ENCODE assay signal across 8 cellular contexts in genomic region chr3:152596833-152597274, GRCh38.
A peak's percentile ranks its signal among the peaks of the same experiment; 100 is the strongest.
DNase-seq lines count a peak whose midpoint lies in the region; ATAC-seq, FAIRE-seq and TF ChIP-seq lines count a peak whose summit lies in the region.
"Not testable (repeated sequence)": the region's sequence is repeated elsewhere in the genome, so short reads cannot be mapped to it uniquely, and the experiment has no call there.

No MANE protein-coding gene starts in this region.

- H3K27me3 Mint-ChIP-seq in CD8-positive, alpha-beta memory T cell, result peaks cover 0 to 12% of the 10 kb centered on the region in 2 donors
- not testable (repeated sequence) for H3K27me3 Mint-ChIP-seq in astrocyte (ENCODE audit: low read depth, unreplicated experiment); nephron progenitor cell (ENCODE audit: low read depth, poor library complexity)

- POLR2A ChIA-PET in CD8-positive, alpha-beta memory T cell (lab: Charles Lee), result interaction anchor here (1.2 kb wide), 1 partner anchor 12 kb away, joined by 3 read pairs; no protein-coding TSS in a partner anchor

- H3F3A ChIP-seq in smooth muscle cell (ENCODE audit: low read depth), result not testable (repeated sequence)

- not testable (repeated sequence) for H4K20me1 ChIP-seq in Karpas-422 (ENCODE audit: insufficient read depth, low read depth, low read length); astrocyte (ENCODE audit: insufficient read depth, low read length); smooth muscle cell (ENCODE audit: low read depth)

- TF ChIP-seq POLR2A in esophagus squamous epithelium (IDR thresholded peaks at IDR 0.05); right lobe of liver (IDR thresholded peaks at IDR 0.05): not testable (repeated sequence)

- not testable (repeated sequence) for TF ChIP-seq CTCF in astrocyte (IDR thresholded peaks at IDR 0.05; ENCODE audit: insufficient read depth, low read depth, low read length); esophagus squamous epithelium (IDR thresholded peaks at IDR 0.05); right lobe of liver (IDR thresholded peaks at IDR 0.05); nephron progenitor cell (IDR thresholded peaks at IDR 0.05); smooth muscle cell (IDR thresholded peaks at IDR 0.05; ENCODE audit: borderline replicate concordance, insufficient read depth, poor library complexity, severe bottlenecking)

- not testable (repeated sequence) for H3K9me3 Mint-ChIP-seq in CD8-positive, alpha-beta memory T cell; astrocyte (ENCODE audit: unreplicated experiment); nephron progenitor cell

- peak in 1 of 4 donors; percentile 45 for ATAC-seq in right lobe of liver

- H3K27me3 ChIP-seq in CD8-positive, alpha-beta memory T cell (ENCODE audit: insufficient read depth, low read length, poor library complexity, severe bottlenecking); Karpas-422 (ENCODE audit: low read length); astrocyte (ENCODE audit: insufficient read depth, low read length); esophagus squamous epithelium; right lobe of liver; smooth muscle cell (ENCODE audit: low read depth): not testable (repeated sequence)

- not testable (repeated sequence) for H3K4me3 ChIP-seq in CD8-positive, alpha-beta memory T cell (ENCODE audit: low read length); Karpas-422 (ENCODE audit: low read length); astrocyte (ENCODE audit: insufficient read depth, low read depth, low read length); esophagus squamous epithelium; urinary bladder (ENCODE audit: low read depth, low read length)
- H3K4me3 ChIP-seq in right lobe of liver, result peak overlapping the region in 1 of 3 donors; percentile 18
- H3K4me3 ChIP-seq in smooth muscle cell, result peak overlapping the region; percentile 17

- 67% methylated on average over 1 of the region's 1 CpG; no CpG with 5 or more reads in 1 of the 2 donors for WGBS in esophagus squamous epithelium, 2 donors
- WGBS in right lobe of liver (ENCODE audit: insufficient coverage, low coverage, low lambda C conversion rate, missing lambda C conversion rate), result 44% methylated on average over 1 of the region's 1 CpG
- WGBS in smooth muscle cell (ENCODE audit: low lambda C conversion rate), result 94% methylated on average over 1 of the region's 1 CpG
- WGBS in urinary bladder, result 42% methylated on average over 1 of the region's 1 CpG

- H2AFZ ChIP-seq in Karpas-422 (ENCODE audit: low read length) (0 out of 2 replicates have a peak overlapping the region, but pooled peaks have one; percentile 55), smooth muscle cell (ENCODE audit: low read depth) (peak overlapping the region; percentile 83)
- H2AFZ ChIP-seq in astrocyte (ENCODE audit: low read depth, low read length), result not testable (repeated sequence)

- H3K4me2 ChIP-seq in Karpas-422 (ENCODE audit: low read depth, low read length, poor library complexity, severe bottlenecking), result peak overlapping the region; percentile 54
- H3K4me2 ChIP-seq in astrocyte (ENCODE audit: low read length), result peak overlapping the region; percentile 80
- H3K4me2 ChIP-seq in smooth muscle cell, result peak overlapping the region; percentile 72

- DNase-seq in CD8-positive, alpha-beta memory T cell; Karpas-422; astrocyte (ENCODE audit: low read depth); esophagus squamous epithelium (lab: John Stamatoyannopoulos, UW); right lobe of liver; nephron progenitor cell; smooth muscle cell (lab: John Stamatoyannopoulos, UW; ENCODE audit: unreplicated experiment): not testable (repeated sequence)

- peaks cover 4 to 16% (median 10%) of the 10 kb centered on the region in 3 donors for H3K4me1 Mint-ChIP-seq in CD8-positive, alpha-beta memory T cell
- not testable (repeated sequence) for H3K4me1 Mint-ChIP-seq in astrocyte (ENCODE audit: low read depth, unreplicated experiment); nephron progenitor cell

- H3K4me1 ChIP-seq in CD8-positive, alpha-beta memory T cell (ENCODE audit: insufficient read depth, low read length), result peaks cover 11% of the 10 kb centered on the region
- H3K4me1 ChIP-seq in Karpas-422 (ENCODE audit: low read length), result peaks cover 12% of the 10 kb centered on the region
- H3K4me1 ChIP-seq in astrocyte (ENCODE audit: insufficient read depth, low read length); right lobe of liver; smooth muscle cell (ENCODE audit: low read depth); urinary bladder (ENCODE audit: insufficient read depth): not testable (repeated sequence)
- peaks cover 0 to 20% (median 16%) of the 10 kb centered on the region in 3 donors for H3K4me1 ChIP-seq in esophagus squamous epithelium

- CTCF ChIA-PET in CD8-positive, alpha-beta memory T cell (lab: Charles Lee), result not testable (repeated sequence)

- H3K27ac ChIP-seq in CD8-positive, alpha-beta memory T cell (ENCODE audit: low read depth, low read length), result peak overlapping the region; percentile 28
- H3K27ac ChIP-seq in Karpas-422 (ENCODE audit: low read length); astrocyte (ENCODE audit: low read depth, low read length): not testable (repeated sequence)
- peak overlapping the region; percentile 21 to 78 (median 58) for H3K27ac ChIP-seq in esophagus squamous epithelium
- H3K27ac ChIP-seq in right lobe of liver, result peak overlapping the region; percentile 34 to 57 (median 47)
- H3K27ac ChIP-seq in smooth muscle cell (ENCODE audit: low read depth), result peak overlapping the region; percentile 28
- peak overlapping the region; percentile 66 for H3K27ac ChIP-seq in urinary bladder (ENCODE audit: low read depth)

- H3K9me2 ChIP-seq in Karpas-422 (replicated peaks; ENCODE audit: insufficient read depth, low read length), result not testable (repeated sequence)

- H3K36me3 Mint-ChIP-seq in CD8-positive, alpha-beta memory T cell; astrocyte (ENCODE audit: low read depth, unreplicated experiment); nephron progenitor cell (ENCODE audit: low read depth): not testable (repeated sequence)

- H3K9ac ChIP-seq in Karpas-422 (ENCODE audit: low read length); astrocyte (ENCODE audit: low read length); smooth muscle cell (ENCODE audit: low read depth): not testable (repeated sequence)

- H3K79me2 ChIP-seq in Karpas-422 (ENCODE audit: low read length); astrocyte (ENCODE audit: insufficient read depth, low read length); smooth muscle cell (ENCODE audit: low read depth): not testable (repeated sequence)

- H3K4me3 Mint-ChIP-seq in CD8-positive, alpha-beta memory T cell; astrocyte (ENCODE audit: unreplicated experiment); nephron progenitor cell: not testable (repeated sequence)

- FAIRE-seq in astrocyte (lab: Jason Lieb, UNC), result not testable (repeated sequence)

- H3K9me3 ChIP-seq in CD8-positive, alpha-beta memory T cell (ENCODE audit: low read length); Karpas-422 (ENCODE audit: low read length); astrocyte (ENCODE audit: insufficient read depth, low read depth, low read length); esophagus squamous epithelium; right lobe of liver; smooth muscle cell (replicated peaks; ENCODE audit: low read depth): not testable (repeated sequence)

- intact Hi-C loops in esophagus squamous epithelium (cut with DNase I); right lobe of liver (cut with DNase I): not testable (repeated sequence)

- H3K27ac Mint-ChIP-seq in CD8-positive, alpha-beta memory T cell; astrocyte (ENCODE audit: unreplicated experiment): not testable (repeated sequence)
- H3K27ac Mint-ChIP-seq in nephron progenitor cell, result peak overlapping the region; percentile 31

- not testable (repeated sequence) for H3K36me3 ChIP-seq in CD8-positive, alpha-beta memory T cell (ENCODE audit: insufficient read depth, low read length); Karpas-422 (ENCODE audit: insufficient read depth, low read length); astrocyte (ENCODE audit: insufficient read depth, low read length); esophagus squamous epithelium; right lobe of liver; smooth muscle cell (ENCODE audit: low read depth); urinary bladder (ENCODE audit: insufficient read depth)
